ENCODE assay signal across 22 cellular contexts in genomic region chr1:178464141-178464540, GRCh38. TPM values are rescaled to one million over a fixed set of nuclear protein-coding genes. Genes with fewer than 3 reads are reported as not detected.
A peak's percentile ranks its signal among the peaks of the same experiment; 100 is the strongest.
DNase-seq lines count a peak whose midpoint lies in the region; ATAC-seq, FAIRE-seq and TF ChIP-seq lines count a peak whose summit lies in the region.
"Had no signal": no experiment of that assay in that cellular context is flagged by ENCODE, and none has a peak within 500 bp of the region (broad histone marks: within the 10 kb centered on the region; RNA-seq: fewer than 3 reads in every experiment).

No MANE protein-coding gene starts in this region.

- no peaks in the 10 kb centered on the region for H3K9me3 Mint-ChIP-seq in MCF 10A (ENCODE audit: unreplicated experiment)
- H3K9me3 Mint-ChIP-seq: CD4-positive, alpha-beta memory T cell; H9 had no signal

- H3K9me3 ChIP-seq in breast epithelium = no peaks in the 10 kb centered on the region
- no peaks in the 10 kb centered on the region for H3K9me3 ChIP-seq in GM12878 (replicated peaks; ENCODE audit: control insufficient read depth, insufficient read depth, low read length)
- H3K9me3 ChIP-seq in smooth muscle cell (replicated peaks; ENCODE audit: low read depth) = no peaks in the 10 kb centered on the region
- no peaks in the 10 kb centered on the region for H3K9me3 ChIP-seq in uterus
- H3K9me3 ChIP-seq: A549, BLaER1 had no signal

- TF ChIP-seq POLR2A in breast epithelium (IDR thresholded peaks at IDR 0.05) = no peak
- no peak for TF ChIP-seq POLR2A in GM12878 (IDR thresholded peaks at IDR 0.05; ENCODE audit: low read depth, low read length)
- no peak for TF ChIP-seq POLR2A in uterus (IDR thresholded peaks at IDR 0.05)

- no peak overlapping the region for H3K4me2 ChIP-seq in GM12878 (ENCODE audit: control insufficient read depth, insufficient read depth)
- H3K4me2 ChIP-seq in smooth muscle cell = no peak overlapping the region
- H3K4me2 ChIP-seq: A549, BLaER1 had no signal

- no TSS peak for BruUV-seq in MCF 10A (replicated peaks; lab: Mats Ljungman, UMichigan)
- BruUV-seq in GM12878 (replicated peaks; lab: Mats Ljungman, UMichigan) = no TSS peak

- H3K36me3 ChIP-seq in breast epithelium (peaks cover 7% of the 10 kb centered on the region), GM12878 (ENCODE audit: control insufficient read depth in 2 of 2, insufficient read depth in 2 of 2, low read length in 1 of 2) (no peaks in the 10 kb centered on the region), smooth muscle cell (ENCODE audit: low read depth) (peaks cover 2% of the 10 kb centered on the region), uterus (no peaks in the 10 kb centered on the region)
- H3K36me3 ChIP-seq: BLaER1 had no signal

- H3K4me1 Mint-ChIP-seq in MCF 10A (ENCODE audit: insufficient read depth, unreplicated experiment) = peaks cover 27% of the 10 kb centered on the region
- H3K4me1 Mint-ChIP-seq: CD14-positive monocyte; CD4-positive, alpha-beta memory T cell had no signal

- peak overlapping the region; percentile 13 for H3K4me3 Mint-ChIP-seq in MCF 10A (ENCODE audit: unreplicated experiment)
- H3K4me3 Mint-ChIP-seq: CD14-positive monocyte; CD4-positive, alpha-beta memory T cell; H9 had no signal

- RAD21 ChIA-PET in GM12878 (lab: Charles Lee; ENCODE audit: unreplicated experiment) = no interaction called here

- H3K9ac ChIP-seq in GM12878 (ENCODE audit: control insufficient read depth, insufficient read depth, low read length) (no peak overlapping the region), smooth muscle cell (ENCODE audit: low read depth) (no peak overlapping the region)
- H3K9ac ChIP-seq: BLaER1 had no signal

- peaks cover 53% of the 10 kb centered on the region for H3K36me3 Mint-ChIP-seq in MCF 10A (ENCODE audit: insufficient read depth, unreplicated experiment)
- H3K36me3 Mint-ChIP-seq: CD4-positive, alpha-beta memory T cell had no signal

- H3K27me3 ChIP-seq in breast epithelium (no peaks in the 10 kb centered on the region), GM12878 (replicated peaks in 1 of 2; ENCODE audit: control insufficient read depth in 2 of 2, insufficient read depth in 2 of 2, low read length in 1 of 2) (no peaks in the 10 kb centered on the region), smooth muscle cell (ENCODE audit: low read depth) (no peaks in the 10 kb centered on the region), uterus (no peaks in the 10 kb centered on the region)
- H3K27me3 ChIP-seq: BLaER1 had no signal

- DNase-seq in MCF 10A (ENCODE audit: unreplicated experiment) = no peak
- no peak for DNase-seq in breast epithelium (ENCODE audit: low spot score in 2 of 2)
- DNase-seq in GM12878 (ENCODE audit: low read depth, low spot score) = no peak
- DNase-seq in smooth muscle cell (lab: John Stamatoyannopoulos, UW; ENCODE audit: unreplicated experiment) = no peak
- no peak for DNase-seq in urothelium cell line (ENCODE audit: low spot score)
- DNase-seq in uterus = no peak
- no peak for DNase-seq in NCI-H1930 (lab: John Stamatoyannopoulos, UW)
- DNase-seq: CD4-positive, alpha-beta memory T cell; DMS153; DMS79; GDM1; H9 had no signal

- H3K27me3 Mint-ChIP-seq in MCF 10A (ENCODE audit: insufficient read depth, unreplicated experiment) = no peaks in the 10 kb centered on the region

- intact Hi-C loops in MCF 10A (cut with micrococcal nuclease) = no loop called here
- intact Hi-C loops in breast epithelium (cut with DNase I; ENCODE audit: low total_unique reads) = no loop called here
- intact Hi-C loops in GM12878 (cut with micrococcal nuclease; ENCODE audit: unreplicated experiment) = no loop called here
- intact Hi-C loops in uterus (cut with DNase I; ENCODE audit: low total_unique reads) = no loop called here

- ATAC-seq in GM12878 (peak; percentile 41), HG03135 (IDR thresholded peaks at IDR 0.05; ENCODE audit: unreplicated experiment) (no peak)
- ATAC-seq: A549 had no signal

- in situ Hi-C loops in GM12878 (cut with MboI) = no loop called here

- TF ChIP-seq CTCF in MCF 10A (IDR thresholded peaks at IDR 0.05; ENCODE audit: unreplicated experiment) (no peak), breast epithelium (IDR thresholded peaks at IDR 0.05) (no peak), GM12878 (IDR thresholded peaks at IDR 0.05 in 2 of 3, conservative IDR thresholded peaks at IDR 0.05 in 1 of 3; ENCODE audit: control insufficient read depth in 2 of 3, extremely low read depth in 1 of 3, insufficient read depth in 1 of 3, low read depth in 3 of 3, low read length in 3 of 3) (no peak), smooth muscle cell (IDR thresholded peaks at IDR 0.05; ENCODE audit: borderline replicate concordance, insufficient read depth, poor library complexity, severe bottlenecking) (no peak), uterus (IDR thresholded peaks at IDR 0.05) (no peak)

- CTCF ChIA-PET in MCF 10A (lab: Yijun Ruan, JAX) = interaction anchor here (0.5 to 3.3 kb wide), 11 partner anchors 10 to 536 kb away, joined by 3 to 23 read pairs (median 4); no protein-coding TSS in a partner anchor
- CTCF ChIA-PET in GM12878 (lab: Yijun Ruan, JAX) = interaction anchor here (1.1 kb wide), 2 partner anchors 20 to 164 kb away, joined by 3 to 4 read pairs; no protein-coding TSS in a partner anchor

- H3K79me2 ChIP-seq in GM12878 (ENCODE audit: control insufficient read depth, insufficient read depth, low read length) (no peaks in the 10 kb centered on the region), smooth muscle cell (ENCODE audit: low read depth) (no peaks in the 10 kb centered on the region)

- H3K27ac Mint-ChIP-seq in MCF 10A (ENCODE audit: low read depth, unreplicated experiment) = peak overlapping the region; percentile 73
- H3K27ac Mint-ChIP-seq: CD14-positive monocyte; CD4-positive, alpha-beta memory T cell had no signal

- no peak for TF ChIP-seq EP300 in GM12878 (IDR thresholded peaks at IDR 0.05; ENCODE audit: borderline replicate concordance in 1 of 2, control insufficient read depth in 1 of 2, low read depth in 2 of 2, low read length in 2 of 2)

- no peaks in the 10 kb centered on the region for H3F3A ChIP-seq in smooth muscle cell (ENCODE audit: low read depth)

- SMC1A ChIA-PET in GM12878 (lab: Charles Lee; ENCODE audit: uncharacterized antibody, unreplicated experiment) = interaction anchor here (0.6 to 1.3 kb wide), 4 partner anchors 11 to 719 kb away, joined by 3 to 4 read pairs (median 4); no protein-coding TSS in a partner anchor

- no peaks in the 10 kb centered on the region for H4K20me1 ChIP-seq in GM12878 (ENCODE audit: control insufficient read depth, insufficient read depth)
- H4K20me1 ChIP-seq in smooth muscle cell (ENCODE audit: low read depth) = no peaks in the 10 kb centered on the region
- H4K20me1 ChIP-seq: BLaER1 had no signal

- H3K4me3 ChIP-seq in breast epithelium = no peak overlapping the region
- H3K4me3 ChIP-seq in GM12878 = no peak overlapping the region
- no peak overlapping the region for H3K4me3 ChIP-seq in smooth muscle cell
- no peak overlapping the region for H3K4me3 ChIP-seq in uterus
- H3K4me3 ChIP-seq: A549, BLaER1 had no signal

- TF ChIP-seq RAD21 in GM12878 (IDR thresholded peaks at IDR 0.05; ENCODE audit: insufficient read depth, low read depth, low read length) = no peak

- WGBS in GM12878 (ENCODE audit: insufficient coverage, insufficient replicate concordance, low lambda C conversion rate, missing lambda C conversion rate) = 0% methylated on average over 1 of the region's 1 CpG
- 94% methylated on average over 1 of the region's 1 CpG for WGBS in smooth muscle cell (ENCODE audit: low lambda C conversion rate)

- H3K4me1 ChIP-seq in breast epithelium = no peaks in the 10 kb centered on the region
- H3K4me1 ChIP-seq in GM12878 (ENCODE audit: control insufficient read depth, insufficient read depth, low read length) = no peaks in the 10 kb centered on the region
- H3K4me1 ChIP-seq in smooth muscle cell (ENCODE audit: low read depth) = peaks cover 20% of the 10 kb centered on the region
- H3K4me1 ChIP-seq in uterus = no peaks in the 10 kb centered on the region
- H3K4me1 ChIP-seq: A549 had no signal

- no peak for FAIRE-seq in GM12878 (lab: Jason Lieb, UNC)
- FAIRE-seq in urothelium cell line (lab: Jason Lieb, UNC) = no peak
- FAIRE-seq: A549, GM19239, H1 had no signal

- H3K27ac ChIP-seq in breast epithelium = no peak overlapping the region
- no peak overlapping the region for H3K27ac ChIP-seq in GM12878 (ENCODE audit: control insufficient read depth, insufficient read depth)
- H3K27ac ChIP-seq in smooth muscle cell (ENCODE audit: low read depth) = peak overlapping the region; percentile 42
- H3K27ac ChIP-seq in uterus = no peak overlapping the region
- H3K27ac ChIP-seq: 22Rv1, A549, BLaER1 had no signal

- no peak overlapping the region for H2AFZ ChIP-seq in GM12878 (ENCODE audit: control insufficient read depth, low read depth, low read length)
- H2AFZ ChIP-seq in smooth muscle cell (ENCODE audit: low read depth) = no peak overlapping the region

- POLR2A ChIA-PET in MCF 10A (lab: Yijun Ruan, JAX) (interaction anchor here (0.6 to 2.3 kb wide), 15 partner anchors 10 to 204 kb away, joined by 3 to 11 read pairs (median 4); no protein-coding TSS in a partner anchor), GM12878 (lab: Charles Lee) (no interaction called here)

RNA-seq across cellular contexts. Expression of gene CLEC20A, which starts 32.6 kb away (rescaled TPM):
- not detected in 2 replicates for total RNA-seq in MCF 10A (2022)
- not detected for total RNA-seq in breast epithelium
- total RNA-seq in GM12878 (2013; cell fraction: nucleolus; rRNA removed) = not detected in 2 replicates
- not detected in 2 replicates for total RNA-seq in GM12878 (2014; rRNA removed)
- total RNA-seq in GM12878 (2014; rRNA removed; fragmentation: Illumina TruSeq; extraction: Trizol) = not detected in 2 replicates
- not detected in 2 replicates for total RNA-seq in GM12878 (2021)
- not detected for polyA plus RNA-seq in GM12878 (2011; ENCODE audit: low read depth)
- not detected in 2 replicates for polyA plus RNA-seq in GM12878 (2011; rRNA removed)
- polyA plus RNA-seq in GM12878 (2011; cell fraction: cytosol; rRNA removed) = not detected in 2 replicates
- polyA plus RNA-seq in GM12878 (2011; cell fraction: nucleus; rRNA removed) = 0.15 TPM in 1 of 2 replicates, not detected in the other
- not detected in 2 replicates for polyA plus RNA-seq in GM12878 (2012)
- not detected in 2 replicates for polyA plus RNA-seq in GM12878 (2014; fragmentation: Illumina TruSeq; extraction: Trizol)
- not detected for polyA plus RNA-seq in GM12878 (2014; fragmentation: Nextera tagmentation; extraction: Ambion mirVana)
- polyA plus RNA-seq in GM12878 (2014; rRNA removed) = not detected in 2 replicates
- polyA plus RNA-seq in GM12878 (2016; fragmentation: Nextera tagmentation; extraction: Ambion mirVana) = not detected
- polyA minus RNA-seq in GM12878 (2011; rRNA and poly(A)+ RNA removed) = not detected in 2 replicates
- polyA minus RNA-seq in GM12878 (2011; cell fraction: cytosol; rRNA and poly(A)+ RNA removed) = not detected in 2 replicates
- polyA minus RNA-seq in GM12878 (2011; cell fraction: nucleus; rRNA and poly(A)+ RNA removed) = not detected in 2 replicates
- not detected in 2 replicates for total RNA-seq in smooth muscle cell
- polyA plus RNA-seq in smooth muscle cell = 0.14 TPM in 1 of 2 replicates, not detected in the other
- total RNA-seq in uterus = not detected
- total RNA-seq: CD4-positive, alpha-beta memory T cell; Daoy; H1; H9; HT-29 had no signal
- polyA plus RNA-seq: A549; AG04450; CD14-positive monocyte; CD4-positive, alpha-beta memory T cell; H1 had no signal

RNA-seq across cellular contexts. Expression of gene TEX35, which starts 48.8 kb away (rescaled TPM):
- total RNA-seq in MCF 10A (2022) (not detected in 2 replicates), breast epithelium (not detected), GM12878 (2014; rRNA removed) (not detected in 2 replicates), GM12878 (2014; rRNA removed; fragmentation: Illumina TruSeq; extraction: Trizol) (not detected in 2 replicates), GM12878 (2021) (not detected in 2 replicates), smooth muscle cell (not detected in 2 replicates), uterus (not detected)
- total RNA-seq in GM12878 (2013; cell fraction: nucleolus; rRNA removed) = not detected in 2 replicates
- not detected for polyA plus RNA-seq in GM12878 (2011; ENCODE audit: low read depth)
- polyA plus RNA-seq in GM12878 (2011; rRNA removed) (not detected in 2 replicates), GM12878 (2014; fragmentation: Illumina TruSeq; extraction: Trizol) (not detected in 2 replicates), GM12878 (2014; fragmentation: Nextera tagmentation; extraction: Ambion mirVana) (not detected), GM12878 (2014; rRNA removed) (not detected in 2 replicates), GM12878 (2016; fragmentation: Nextera tagmentation; extraction: Ambion mirVana) (not detected), smooth muscle cell (not detected in 2 replicates)
- not detected in 2 replicates for polyA plus RNA-seq in GM12878 (2011; cell fraction: cytosol; rRNA removed)
- not detected in 2 replicates for polyA plus RNA-seq in GM12878 (2011; cell fraction: nucleus; rRNA removed)
- not detected in 2 replicates for polyA plus RNA-seq in GM12878 (2012)
- not detected in 2 replicates for polyA minus RNA-seq in GM12878 (2011; rRNA and poly(A)+ RNA removed)
- polyA minus RNA-seq in GM12878 (2011; cell fraction: cytosol; rRNA and poly(A)+ RNA removed) = not detected in 2 replicates
- polyA minus RNA-seq in GM12878 (2011; cell fraction: nucleus; rRNA and poly(A)+ RNA removed) = not detected in 2 replicates
- total RNA-seq: CD4-positive, alpha-beta memory T cell; Daoy; H1; H9; HT-29 had no signal
- polyA plus RNA-seq: A549, AG04450, CD14-positive monocyte had no signal
